In genomic region chr6:72938104-72938503, GRCh38 we compare ENCODE assay signal across 31 cellular contexts.
"Had no signal": no experiment of that assay in that cellular context is flagged by ENCODE, and none has a peak within 500 bp of the region (broad histone marks: within the 10 kb centered on the region; RNA-seq: fewer than 3 reads in every experiment).

No MANE protein-coding gene starts in this region.

- H3K27ac ChIP-seq: body of pancreas, epithelial cell of prostate, esophagus squamous epithelium, foreskin keratinocyte, gastrocnemius medialis, heart right ventricle had no signal

- DNase-seq: activated CD4-positive, alpha-beta memory T cell treated with anti-CD3 and anti-CD28 coated beads for 36 hours; activated CD4-positive, alpha-beta T cell treated with anti-CD3 and anti-CD28 coated beads for 36 hours; activated CD4-positive, alpha-beta T cell treated with anti-CD3 and anti-CD28 coated beads, Interleukin-2, amount 10 ng/mL, durations not matched to agents 24 days and 14 days; activated CD4-positive, CD25-positive, alpha-beta regulatory T cell; activated CD4-positive, CD25-positive, alpha-beta regulatory T cell treated with anti-CD3 and anti-CD28 coated beads, Interleukin-2, amount 50 U/mL, for 72 hours; activated CD8-positive, alpha-beta memory T cell treated with anti-CD3 and anti-CD28 coated beads, Interleukin-2, amount 10 ng/mL, durations not matched to agents 7 days and 5 days; activated CD8-positive, alpha-beta memory T cell treated with anti-CD3 and anti-CD28 coated beads, Interleukin-2, amount 50 U/mL, for 4 hours; activated CD8-positive, alpha-beta T cell treated with anti-CD3 and anti-CD28 coated beads, Interleukin-2, amount 10 ng/mL, durations not matched to agents 7 days and 5 days; activated effector memory CD4-positive, alpha-beta T cell treated with anti-CD3 and anti-CD28 coated beads, Interleukin-2, amount 50 U/mL, for 16 hours; activated naive CD4-positive, alpha-beta T cell treated with anti-CD3 and anti-CD28 coated beads for 36 hours; activated naive CD8-positive, alpha-beta T cell treated with anti-CD3 and anti-CD28 coated beads for 36 hours; activated naive CD8-positive, alpha-beta T cell treated with anti-CD3 and anti-CD28 coated beads, Interleukin-2, amount 50 U/mL, for 24 hours; activated T-cell treated with anti-CD3 and anti-CD28 coated beads, Interleukin-2, amount 50 U/mL, for 1 hour; activated T-cell treated with anti-CD3 and anti-CD28 coated beads, Interleukin-2, amount 50 U/mL, for 48 hours; amniotic stem cell; anterior cingulate cortex; body of pancreas; caudate nucleus; cortex of kidney; dermis blood vessel endothelial cell; effector CD8-positive, alpha-beta T cell; esophagus squamous epithelium; foreskin keratinocyte; gastrocnemius medialis; heart right ventricle; T-helper 1 cell; T-helper 17 cell had no signal

- H3K4me3 ChIP-seq: body of pancreas, esophagus squamous epithelium, gastrocnemius medialis, heart right ventricle had no signal

- FAIRE-seq: colon, endometrium, endothelial cell of umbilical vein had no signal

- H3K9me3 ChIP-seq: body of pancreas, esophagus squamous epithelium, gastrocnemius medialis, heart right ventricle had no signal

- H3K36me3 ChIP-seq: esophagus squamous epithelium, gastrocnemius medialis, heart right ventricle had no signal

- H3K4me1 ChIP-seq: esophagus squamous epithelium, foreskin keratinocyte, gastrocnemius medialis, heart right ventricle had no signal

- H3K27me3 ChIP-seq: body of pancreas, esophagus squamous epithelium, foreskin keratinocyte, gastrocnemius medialis had no signal

- ATAC-seq: activated CD4-positive, alpha-beta T cell treated with anti-CD3 and anti-CD28 coated beads for 36 hours; activated CD8-positive, alpha-beta memory T cell treated with anti-CD3 and anti-CD28 coated beads, Interleukin-2, amount 10 ng/mL, durations not matched to agents 7 days and 5 days; activated CD8-positive, alpha-beta T cell treated with anti-CD3 and anti-CD28 coated beads, Interleukin-2, amount 10 ng/mL, durations not matched to agents 7 days and 5 days; activated naive CD8-positive, alpha-beta T cell treated with anti-CD3 and anti-CD28 coated beads, Interleukin-2, amount 50 U/mL, for 24 hours; body of pancreas; foreskin keratinocyte; heart right ventricle; T-helper 17 cell had no signal
